ENCODE assay signal across 8 cellular contexts in genomic region chr17:66964930-66965800, GRCh38. TPM values are rescaled to one million over a fixed set of nuclear protein-coding genes. Genes with fewer than 3 reads are reported as not detected.
DNase-seq lines count a peak whose midpoint lies in the region; ATAC-seq, FAIRE-seq and TF ChIP-seq lines count a peak whose summit lies in the region.
"Had no signal": no experiment of that assay in that cellular context is flagged by ENCODE, and none has a peak within 500 bp of the region (broad histone marks: within the 10 kb centered on the region; RNA-seq: fewer than 3 reads in every experiment).

No MANE protein-coding gene starts in this region.

- peaks cover 0 to 8% of the 10 kb centered on the region in 2 donors for H3K36me3 Mint-ChIP-seq in naive B cell

- H3K27me3 Mint-ChIP-seq in naive B cell = peaks cover 41 to 83% (median 67%) of the 10 kb centered on the region in 3 donors

- DNase-seq in H54 (ENCODE audit: insufficient read length, low spot score) = peak; percentile 86
- DNase-seq in Panc1 (ENCODE audit: low read depth, low spot score) = no peak
- no peak for DNase-seq in coronary artery (ENCODE audit: low spot score)
- DNase-seq in naive B cell = no peak
- no peak for DNase-seq in dedifferentiated amniotic fluid mesenchymal stem cell (ENCODE audit: extremely low spot score)
- DNase-seq in HPDE6-E6E7 (ENCODE audit: extremely low spot score) = no peak

- no peaks in the 10 kb centered on the region for H3K9me3 ChIP-seq in Panc1 (ENCODE audit: control insufficient read depth, insufficient read depth, low read depth, low read length)

- FAIRE-seq in H54 (lab: Jason Lieb, UNC) = no peak

- no peaks in the 10 kb centered on the region; the same call in 1 of the 2 replicates for H3K36me3 ChIP-seq in Panc1 (ENCODE audit: control insufficient read depth, insufficient read depth, low read length)

- intact Hi-C loops in Panc1 (cut with micrococcal nuclease; ENCODE audit: unreplicated experiment) = no loop called here

- H3K9me3 Mint-ChIP-seq in naive B cell = peaks cover 0 to 5% (median 3%) of the 10 kb centered on the region in 7 donors

- no TSS peak for BruUV-seq in Panc1 (replicated peaks; lab: Mats Ljungman, UMichigan)

- H3K27ac ChIP-seq in Panc1 (ENCODE audit: low read length) (peak overlapping the region; percentile 54; the same call in 1 of the 2 replicates), coronary artery (no peak overlapping the region)

- POLR2A ChIA-PET in Panc1 (lab: Charles Lee) = no interaction called here

- TF ChIP-seq CTCF in Panc1 (IDR thresholded peaks at IDR 0.05) (no peak), coronary artery (IDR thresholded peaks at IDR 0.05) (no peak)

- H3K4me1 ChIP-seq in Panc1 (ENCODE audit: control insufficient read depth, insufficient read depth, low read length) = peaks cover 20% of the 10 kb centered on the region

- peaks cover 8 to 18% (median 10%) of the 10 kb centered on the region in 3 donors for H3K4me1 Mint-ChIP-seq in naive B cell

- CTCF ChIA-PET in Panc1 (lab: Charles Lee) = no interaction called here

- peak overlapping the region; percentile 66 to 76 for H3K4me3 ChIP-seq in Panc1 (ENCODE audit: low read depth in 2 of 2, low read length in 2 of 2)
- H3K4me3 ChIP-seq in coronary artery = peak overlapping the region; percentile 71

- H3K27ac Mint-ChIP-seq in naive B cell = no peak overlapping the region

- in situ Hi-C loops in Panc1 (cut with HindIII; ENCODE audit: low pct_unique_long_range_greater_than_20kb, low sequenced_read_pairs) = no loop called here

- ATAC-seq in Panc1 (peak; percentile 82), naive B cell (ENCODE audit: low read depth in 2 of 2) (no peak), GM18870 (IDR thresholded peaks at IDR 0.05; ENCODE audit: unreplicated experiment) (no peak)

- TF ChIP-seq POLR2A in H54 (IDR thresholded peaks at IDR 0.05; ENCODE audit: low read depth, low read length) = no peak

- H3K4me3 Mint-ChIP-seq in naive B cell = peak overlapping the region in 6 of 8 donors; percentile 9 to 72 (median 41)

- H3K27me3 ChIP-seq in Panc1 (ENCODE audit: control insufficient read depth, insufficient read depth, low read length) = no peaks in the 10 kb centered on the region

RNA-seq across cellular contexts. Expression of gene CACNG4, which starts 0.7 kb away (rescaled TPM):
- 40.3 TPM for total RNA-seq in Panc1 (2021; ENCODE audit: unreplicated experiment)
- polyA plus RNA-seq in Panc1 (2012; ENCODE audit: insufficient read length) = 37.7 TPM
- not detected for polyA plus RNA-seq in naive B cell (ENCODE audit: low read depth in 6 of 6)
- total RNA-seq: SK-MEL-5 had no signal
